In the genomic region with DNA sequence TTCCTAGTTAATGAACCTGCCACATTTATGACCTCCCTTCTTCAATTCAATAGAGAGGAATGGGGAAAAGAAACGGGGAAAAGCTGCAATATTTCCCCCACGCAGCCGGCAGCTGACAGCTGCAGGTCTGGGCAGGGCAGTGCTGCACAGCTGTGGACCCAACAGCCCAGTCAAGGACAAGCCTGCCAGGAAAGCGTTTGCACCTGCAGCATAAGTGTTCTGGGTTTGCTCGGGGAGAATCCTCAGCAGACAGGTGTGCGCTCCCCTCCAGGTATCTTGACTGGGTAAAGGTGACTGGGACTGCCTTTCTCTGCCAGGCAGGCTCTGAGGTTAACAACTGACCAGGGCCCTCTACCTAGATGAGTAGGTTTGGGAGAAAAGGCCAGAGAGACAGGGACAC, we compare ENCODE assay signal across 18 cellular contexts.
"Had no signal": no experiment of that assay in that cellular context is flagged by ENCODE, and none has a peak within 500 bp of the region (broad histone marks: within the 10 kb centered on the region; RNA-seq: fewer than 3 reads in every experiment).

No MANE protein-coding gene starts in this region.

- H3K4me1 ChIP-seq: breast epithelium, esophagus muscularis mucosa, right lobe of liver, tibial artery had no signal

- H3K36me3 ChIP-seq: breast epithelium, esophagus muscularis mucosa, right lobe of liver, tibial artery had no signal

- H3K27me3 ChIP-seq: hepatocyte, right lobe of liver had no signal

- DNase-seq: activated CD4-positive, alpha-beta T cell treated with anti-CD3 and anti-CD28 coated beads, Interleukin-2, amount 50 U/mL, for 48 hours; activated CD8-positive, alpha-beta memory T cell treated with anti-CD3 and anti-CD28 coated beads, Interleukin-2, amount 50 U/mL, for 48 hours; activated naive CD4-positive, alpha-beta T cell treated with Interleukin-2 at 50 U/mL for 16 hours; activated naive CD8-positive, alpha-beta T cell treated with anti-CD3 and anti-CD28 coated beads for 36 hours; activated T-cell treated with anti-CD3 and anti-CD28 coated beads, Interleukin-2, amount 50 U/mL, for 4 hours; glutamatergic neuron; immature natural killer cell; naive B cell; right lobe of liver; stimulated activated CD4-positive, alpha-beta T cell treated with anti-CD3 and anti-CD28 coated beads, Interleukin-1b, Interleukin-23, amount 100 ng/mL, for 48 hours; stimulated activated naive CD8-positive, alpha-beta T cell treated with anti-CD3 and anti-CD28 coated beads, Interleukin-15, amount 100 ng/mL, for 72 hours; tibial artery had no signal

- H3K4me2 ChIP-seq: hepatocyte had no signal

- H3K9me3 ChIP-seq: breast epithelium, esophagus muscularis mucosa, right lobe of liver, tibial artery had no signal

- H3K4me3 ChIP-seq: breast epithelium, coronary artery, esophagus muscularis mucosa, hepatocyte, lung, right lobe of liver, skin epidermis, tibial artery had no signal

- H3K27ac ChIP-seq: breast epithelium, coronary artery, esophagus muscularis mucosa, hepatocyte, right lobe of liver, skin epidermis, tibial artery had no signal
